23 cellular contexts compared by ENCODE assay signal in genomic region chr12:92440072-92440471, GRCh38.
"Had no signal": no experiment of that assay in that cellular context is flagged by ENCODE, and none has a peak within 500 bp of the region (broad histone marks: within the 10 kb centered on the region; RNA-seq: fewer than 3 reads in every experiment).

No MANE protein-coding gene starts in this region.

- H3K4me1 ChIP-seq: colonic mucosa had no signal

- DNase-seq: activated CD4-positive, alpha-beta memory T cell treated with anti-CD3 and anti-CD28 coated beads for 36 hours; activated CD4-positive, alpha-beta T cell treated with anti-CD3 and anti-CD28 coated beads, Interleukin-2, amount 10 ng/mL, durations not matched to agents 24 days and 14 days; activated CD8-positive, alpha-beta memory T cell treated with anti-CD3 and anti-CD28 coated beads, Interleukin-2, amount 50 U/mL, for 4 hours; activated gamma-delta T cell; activated naive CD4-positive, alpha-beta T cell treated with anti-CD3 and anti-CD28 coated beads, Interleukin-2, amount 50 U/mL, for 16 hours; activated T-cell treated with anti-CD3 and anti-CD28 coated beads, Interleukin-2, amount 50 U/mL, for 1 hour; anterior cingulate cortex; colonic mucosa; effector CD8-positive, alpha-beta T cell; glutamatergic neuron; islet precursor cell; left ventricle myocardium superior; midbrain; naive thymus-derived CD8-positive, alpha-beta T cell; nucleus accumbens; spleen; stimulated activated naive CD8-positive, alpha-beta T cell treated with anti-CD3 and anti-CD28 coated beads, Interleukin-15, Interleukin-2, amounts not matched to agents 100 U/mL and 50 U/mL, for 24 hours had no signal

- H3K27ac Mint-ChIP-seq: activated CD4-positive, alpha-beta memory T cell treated with anti-CD3 and anti-CD28 coated beads for 36 hours; activated CD4-positive, alpha-beta T cell treated with anti-CD3 and anti-CD28 coated beads, Interleukin-2, amount 10 ng/mL, durations not matched to agents 24 days and 14 days; type B pancreatic cell had no signal

- H3K36me3 ChIP-seq: colonic mucosa, right atrium auricular region, spleen, vagina had no signal

- ATAC-seq: naive thymus-derived CD8-positive, alpha-beta T cell had no signal

- H3K9me3 Mint-ChIP-seq: activated CD4-positive, alpha-beta memory T cell treated with anti-CD3 and anti-CD28 coated beads for 36 hours had no signal

- H3K27me3 Mint-ChIP-seq: activated CD4-positive, alpha-beta memory T cell treated with anti-CD3 and anti-CD28 coated beads for 36 hours; activated CD4-positive, alpha-beta T cell treated with anti-CD3 and anti-CD28 coated beads, Interleukin-2, amount 10 ng/mL, durations not matched to agents 24 days and 14 days; naive thymus-derived CD8-positive, alpha-beta T cell; type B pancreatic cell had no signal

- H3K27me3 ChIP-seq: colonic mucosa, right atrium auricular region, spleen, vagina had no signal

- H3K4me3 ChIP-seq: colonic mucosa, right atrium auricular region, spleen, vagina had no signal

- H3K4me3 Mint-ChIP-seq: activated CD4-positive, alpha-beta memory T cell treated with anti-CD3 and anti-CD28 coated beads for 36 hours; activated CD4-positive, alpha-beta T cell treated with anti-CD3 and anti-CD28 coated beads, Interleukin-2, amount 10 ng/mL, durations not matched to agents 24 days and 14 days; naive thymus-derived CD8-positive, alpha-beta T cell; neural crest cell; type B pancreatic cell had no signal

- H3K36me3 Mint-ChIP-seq: activated CD4-positive, alpha-beta memory T cell treated with anti-CD3 and anti-CD28 coated beads for 36 hours; naive thymus-derived CD8-positive, alpha-beta T cell; type B pancreatic cell had no signal

- H3K27ac ChIP-seq: colonic mucosa, parathyroid adenoma, right atrium auricular region, vagina, VCaP had no signal

- H3K9me3 ChIP-seq: colonic mucosa, right atrium auricular region, spleen, vagina had no signal
